ENCODE assay signal across 8 cellular contexts in genomic region chr13:39038569-39038898, GRCh38. TPM values are rescaled to one million over a fixed set of nuclear protein-coding genes. Genes with fewer than 3 reads are reported as not detected.
DNase-seq lines count a peak whose midpoint lies in the region; ATAC-seq, FAIRE-seq and TF ChIP-seq lines count a peak whose summit lies in the region.

No MANE protein-coding gene starts in this region.

- peaks cover 0 to 4% of the 10 kb centered on the region in 2 experiments; a peak in 1 of 4 replicates for H3K36me3 ChIP-seq in GM12878 (ENCODE audit: control insufficient read depth in 2 of 2, insufficient read depth in 2 of 2, low read length in 1 of 2)

- peaks cover 5% of the 10 kb centered on the region for H3K4me1 ChIP-seq in GM12878 (ENCODE audit: control insufficient read depth, insufficient read depth, low read length)

- H3K27me3 ChIP-seq in GM12878 (replicated peaks in 1 of 2; ENCODE audit: control insufficient read depth in 2 of 2, insufficient read depth in 2 of 2, low read length in 1 of 2) = no peaks in the 10 kb centered on the region

- peak overlapping the region; percentile 78 for H3K27ac ChIP-seq in 22Rv1
- H3K27ac ChIP-seq in GM12878 (ENCODE audit: control insufficient read depth, insufficient read depth) = peak overlapping the region; percentile 93

- peak overlapping the region; percentile 85 for H3K4me2 ChIP-seq in GM12878 (ENCODE audit: control insufficient read depth, insufficient read depth)

- ATAC-seq in GM18861 (IDR thresholded peaks at IDR 0.05; ENCODE audit: unreplicated experiment) (peak; percentile 11), HG03095 (IDR thresholded peaks at IDR 0.05; ENCODE audit: unreplicated experiment) (peak; percentile 33), SK-N-SH treated with all-trans-retinoic acid at 6 μM for 48 hours (peak; percentile 19), GM12878 (peak; percentile 49)

- TF ChIP-seq RAD21 in GM12878 (IDR thresholded peaks at IDR 0.05; ENCODE audit: insufficient read depth, low read depth, low read length) = no peak

- SMC1A ChIA-PET in GM12878 (lab: Charles Lee; ENCODE audit: uncharacterized antibody, unreplicated experiment) = interaction anchor here (1.0 to 1.3 kb wide), 4 partner anchors 9 to 221 kb away, joined by 3 read pairs; no protein-coding TSS in a partner anchor

- H3K9ac ChIP-seq in GM12878 (ENCODE audit: control insufficient read depth, insufficient read depth, low read length) = peak overlapping the region; percentile 94

- POLR2A ChIA-PET in GM12878 (lab: Charles Lee) = interaction anchor here (1.1 to 1.2 kb wide), 2 partner anchors 8 to 10 kb away, joined by 3 to 6 read pairs; no protein-coding TSS in a partner anchor

- WGBS in GM12878 (ENCODE audit: insufficient coverage, insufficient replicate concordance, low lambda C conversion rate, missing lambda C conversion rate) = under 1% methylated on average over 13 of the region's 13 CpGs

- TF ChIP-seq CTCF in 22Rv1 (IDR thresholded peaks at IDR 0.05) = no peak
- TF ChIP-seq CTCF in GM12878 (IDR thresholded peaks at IDR 0.05 in 2 of 3, conservative IDR thresholded peaks at IDR 0.05 in 1 of 3; ENCODE audit: control insufficient read depth in 2 of 3, extremely low read depth in 1 of 3, insufficient read depth in 1 of 3, low read depth in 3 of 3, low read length in 3 of 3) = no peak

- RAD21 ChIA-PET in GM12878 (lab: Charles Lee; ENCODE audit: unreplicated experiment) = interaction anchor here (1.2 kb wide), 1 partner anchor 13 kb away, joined by 3 read pairs; no protein-coding TSS in a partner anchor

- no peak for DNase-seq in GM12878 (ENCODE audit: low read depth, low spot score)
- DNase-seq in kidney tubule cell (ENCODE audit: low spot score) = peak; percentile 38
- DNase-seq in stimulated activated CD4-positive, alpha-beta T cell treated with anti-CD3 and anti-CD28 coated beads, TNF-alpha, amount 100 ng/mL, for 4 hours (ENCODE audit: low read depth in 3 of 3) = peak; percentile 11 to 34 (median 20)
- no peak for DNase-seq in epidermal melanocyte (ENCODE audit: insufficient read length, low spot score)

- no peaks in the 10 kb centered on the region for H3K9me3 ChIP-seq in GM12878 (replicated peaks; ENCODE audit: control insufficient read depth, insufficient read depth, low read length)

- TF ChIP-seq EP300 in GM12878 (IDR thresholded peaks at IDR 0.05; ENCODE audit: borderline replicate concordance in 1 of 2, control insufficient read depth in 1 of 2, low read depth in 2 of 2, low read length in 2 of 2) = no peak

- peaks cover 64% of the 10 kb centered on the region for H3K79me2 ChIP-seq in GM12878 (ENCODE audit: control insufficient read depth, insufficient read depth, low read length)

- no peak for FAIRE-seq in GM12878 (lab: Jason Lieb, UNC)

- CTCF ChIA-PET in GM12878 (lab: Yijun Ruan, JAX) = interaction anchor here (2.7 kb wide), 1 partner anchor 21 kb away, joined by 11 read pairs; no protein-coding TSS in a partner anchor

- no peaks in the 10 kb centered on the region for H4K20me1 ChIP-seq in GM12878 (ENCODE audit: control insufficient read depth, insufficient read depth)

- no TSS peak for BruUV-seq in GM12878 (replicated peaks; lab: Mats Ljungman, UMichigan)

- in situ Hi-C loops in GM12878 (cut with MboI) = no loop called here

- H3K4me3 ChIP-seq in GM12878 = peak overlapping the region; percentile 95

- TF ChIP-seq POLR2A in GM12878 (IDR thresholded peaks at IDR 0.05; ENCODE audit: low read depth, low read length) = no peak; the same call in 1 of the 2 replicates

- intact Hi-C loops in GM12878 (cut with micrococcal nuclease; ENCODE audit: unreplicated experiment) = loop anchor here (10.0 kb wide), 1 partner anchor 694 kb away; the partner anchor contains the start of gene UFM1

- H2AFZ ChIP-seq in GM12878 (ENCODE audit: control insufficient read depth, low read depth, low read length) = peak overlapping the region; percentile 97

TF ChIP-seq in GM12878, 131 proteins besides CTCF, POLR2A, EP300 and RAD21 (continues in another document):
- TF ChIP-seq REST (IDR thresholded peaks at IDR 0.05; ENCODE audit: low read depth, low read length) (no peak), HDGF (IDR thresholded peaks at IDR 0.05) (peak; percentile 59), SMAD1 (IDR thresholded peaks at IDR 0.05; ENCODE audit: low read depth, partially characterized antibody) (peak; percentile 61)

RNA-seq across cellular contexts. Expression of gene NHLRC3, which starts 0.3 kb away (rescaled TPM):
- 111 and 117 TPM in 2 replicates for total RNA-seq in GM12878 (2013; cell fraction: nucleolus; rRNA removed)
- total RNA-seq in GM12878 (2014; rRNA removed) = 19.3 and 27.5 TPM in 2 replicates
- total RNA-seq in GM12878 (2014; rRNA removed; fragmentation: Illumina TruSeq; extraction: Trizol) = 25.9 and 27.8 TPM in 2 replicates
- total RNA-seq in GM12878 (2021) = 16.4 and 17.9 TPM in 2 replicates
- polyA plus RNA-seq in GM12878 (2011; ENCODE audit: low read depth) = 11.3 TPM
- 38.0 and 56.4 TPM in 2 replicates for polyA plus RNA-seq in GM12878 (2011; rRNA removed)
- polyA plus RNA-seq in GM12878 (2011; cell fraction: cytosol; rRNA removed) = 14.6 and 14.9 TPM in 2 replicates
- polyA plus RNA-seq in GM12878 (2011; cell fraction: nucleus; rRNA removed) = 49.7 and 75.6 TPM in 2 replicates
- polyA plus RNA-seq in GM12878 (2012) = 13.6 and 17.3 TPM in 2 replicates
- polyA plus RNA-seq in GM12878 (2014; fragmentation: Illumina TruSeq; extraction: Trizol) = 22.3 and 30.9 TPM in 2 replicates
- 10 to 100 TPM in 1 of 2 experiments, 1 to 10 TPM in 1; 8.3 to 11.8 TPM for polyA plus RNA-seq in GM12878 (2014; fragmentation: Nextera tagmentation; extraction: Ambion mirVana)
- 20.8 and 26.0 TPM in 2 replicates for polyA plus RNA-seq in GM12878 (2014; rRNA removed)
- 10 to 100 TPM; 12.7 to 18.5 TPM for polyA plus RNA-seq in GM12878 (2016; fragmentation: Nextera tagmentation; extraction: Ambion mirVana)
- polyA minus RNA-seq in GM12878 (2011; rRNA and poly(A)+ RNA removed) = 32.0 and 39.8 TPM in 2 replicates
- polyA minus RNA-seq in GM12878 (2011; cell fraction: cytosol; rRNA and poly(A)+ RNA removed) = 10.4 and 11.5 TPM in 2 replicates
- polyA minus RNA-seq in GM12878 (2011; cell fraction: nucleus; rRNA and poly(A)+ RNA removed) = 31.1 and 67.1 TPM in 2 replicates

RNA-seq across cellular contexts. Expression of gene PROSER1, which starts 0.6 kb away (rescaled TPM):
- total RNA-seq in GM12878 (2013; cell fraction: nucleolus; rRNA removed) = 75.3 and 88.5 TPM in 2 replicates
- total RNA-seq in GM12878 (2014; rRNA removed) (16.1 and 23.8 TPM in 2 replicates), GM12878 (2014; rRNA removed; fragmentation: Illumina TruSeq; extraction: Trizol) (14.3 and 16.9 TPM in 2 replicates), GM12878 (2021) (66.0 TPM in 2 replicates)
- 16.8 TPM for polyA plus RNA-seq in GM12878 (2011; ENCODE audit: low read depth)
- polyA plus RNA-seq in GM12878 (2011; rRNA removed) (18.3 and 28.3 TPM in 2 replicates), GM12878 (2014; fragmentation: Illumina TruSeq; extraction: Trizol) (47.9 and 53.8 TPM in 2 replicates), GM12878 (2014; fragmentation: Nextera tagmentation; extraction: Ambion mirVana) (10 to 100 TPM; 19.6 to 20.8 TPM), GM12878 (2014; rRNA removed) (25.5 and 25.7 TPM in 2 replicates), GM12878 (2016; fragmentation: Nextera tagmentation; extraction: Ambion mirVana) (10 to 100 TPM; 38.9 to 39.8 TPM)
- polyA plus RNA-seq in GM12878 (2011; cell fraction: cytosol; rRNA removed) = 16.3 and 20.3 TPM in 2 replicates
- 53.3 and 56.7 TPM in 2 replicates for polyA plus RNA-seq in GM12878 (2011; cell fraction: nucleus; rRNA removed)
- polyA plus RNA-seq in GM12878 (2012) = 21.2 and 22.5 TPM in 2 replicates
- polyA minus RNA-seq in GM12878 (2011; rRNA and poly(A)+ RNA removed) = 19.7 and 22.9 TPM in 2 replicates
- polyA minus RNA-seq in GM12878 (2011; cell fraction: cytosol; rRNA and poly(A)+ RNA removed) = 12.8 and 28.9 TPM in 2 replicates
- 28.3 and 52.3 TPM in 2 replicates for polyA minus RNA-seq in GM12878 (2011; cell fraction: nucleus; rRNA and poly(A)+ RNA removed)

RNA-seq across cellular contexts. Expression of gene STOML3, which starts 47.9 kb away (rescaled TPM):
- not detected in 2 replicates for total RNA-seq in GM12878 (2013; cell fraction: nucleolus; rRNA removed)
- not detected in 2 replicates for total RNA-seq in GM12878 (2014; rRNA removed)
- not detected in 2 replicates for total RNA-seq in GM12878 (2014; rRNA removed; fragmentation: Illumina TruSeq; extraction: Trizol)
- not detected in 2 replicates for total RNA-seq in GM12878 (2021)
- polyA plus RNA-seq in GM12878 (2011; ENCODE audit: low read depth) = not detected
- not detected in 2 replicates for polyA plus RNA-seq in GM12878 (2011; rRNA removed)
- polyA plus RNA-seq in GM12878 (2011; cell fraction: cytosol; rRNA removed) = not detected in 2 replicates
- polyA plus RNA-seq in GM12878 (2011; cell fraction: nucleus; rRNA removed) = not detected in 2 replicates
- polyA plus RNA-seq in GM12878 (2012) = not detected in 2 replicates
- polyA plus RNA-seq in GM12878 (2014; fragmentation: Illumina TruSeq; extraction: Trizol) = not detected in 2 replicates
- polyA plus RNA-seq in GM12878 (2014; fragmentation: Nextera tagmentation; extraction: Ambion mirVana) = not detected
- not detected in 2 replicates for polyA plus RNA-seq in GM12878 (2014; rRNA removed)
- polyA plus RNA-seq in GM12878 (2016; fragmentation: Nextera tagmentation; extraction: Ambion mirVana) = not detected
- not detected in 2 replicates for polyA minus RNA-seq in GM12878 (2011; rRNA and poly(A)+ RNA removed)
- not detected in 2 replicates for polyA minus RNA-seq in GM12878 (2011; cell fraction: cytosol; rRNA and poly(A)+ RNA removed)
- polyA minus RNA-seq in GM12878 (2011; cell fraction: nucleus; rRNA and poly(A)+ RNA removed) = not detected in 2 replicates

Comparison
In these comparisons a context has a peak if more than half of its experiments do, and no peak if none do; other contexts are left out.
1. DNase-seq: peak in kidney tubule cell (single experiment) and stimulated activated CD4-positive, alpha-beta T cell treated with anti-CD3 and anti-CD28 coated beads, TNF-alpha, amount 100 ng/mL, for 4 hours (3 of 3); none in GM12878 (single experiment) and epidermal melanocyte (single experiment).
2. Peak in every context shown above with its lines, with median percentiles within 50 percentile points of each other: ATAC-seq.